Comparison of ENCODE assay signal across 10 cellular contexts in genomic region chr5:59035681-59036080, GRCh38.
DNase-seq lines count a peak whose midpoint lies in the region; ATAC-seq, FAIRE-seq and TF ChIP-seq lines count a peak whose summit lies in the region.
"Had no signal": no experiment of that assay in that cellular context is flagged by ENCODE, and none has a peak within 500 bp of the region (broad histone marks: within the 10 kb centered on the region; RNA-seq: fewer than 3 reads in every experiment).

No MANE protein-coding gene starts in this region.

- no peak for TF ChIP-seq EP300 in A549 (IDR thresholded peaks at IDR 0.05)

- H3K27me3 ChIP-seq in lower lobe of right lung (ENCODE audit: low read depth), result no peaks in the 10 kb centered on the region
- H3K27me3 ChIP-seq: testis had no signal

- peaks cover 68% of the 10 kb centered on the region for H3K36me3 Mint-ChIP-seq in activated CD8-positive, alpha-beta T cell treated with anti-CD3 and anti-CD28 coated beads, Interleukin-2, amount 10 ng/mL, durations not matched to agents 7 days and 5 days (ENCODE audit: low read depth)

- peak overlapping the region; percentile 94 for H3K4me2 ChIP-seq in A549

- TF ChIP-seq POLR2A in A549 (IDR thresholded peaks at IDR 0.05; ENCODE audit: low read length), result no peak

- no peak for FAIRE-seq in A549 (lab: Jason Lieb, UNC)

- no peaks in the 10 kb centered on the region for H3K9me3 Mint-ChIP-seq in activated CD8-positive, alpha-beta T cell treated with anti-CD3 and anti-CD28 coated beads, Interleukin-2, amount 10 ng/mL, durations not matched to agents 7 days and 5 days (ENCODE audit: insufficient read depth)
- H3K9me3 Mint-ChIP-seq: activated B cell treated with CpG ODN at 0.5 μM for 24 hours had no signal

- H3K27me3 Mint-ChIP-seq in activated CD8-positive, alpha-beta T cell treated with anti-CD3 and anti-CD28 coated beads, Interleukin-2, amount 10 ng/mL, durations not matched to agents 7 days and 5 days (ENCODE audit: low read depth), result no peaks in the 10 kb centered on the region

- H3K27ac ChIP-seq in A549, result peak overlapping the region; percentile 95 to 99
- no peak overlapping the region for H3K27ac ChIP-seq in lower lobe of right lung
- H3K27ac ChIP-seq: testis had no signal

- H3K4me1 ChIP-seq in A549, result peaks cover 31% of the 10 kb centered on the region
- peaks cover 16% of the 10 kb centered on the region for H3K4me1 ChIP-seq in lower lobe of right lung
- H3K4me1 ChIP-seq: testis had no signal

- CTCF ChIA-PET in A549 (lab: Yijun Ruan, JAX), result interaction anchor here (0.9 to 4.0 kb wide), 14 partner anchors 11 to 346 kb away, joined by 3 to 22 read pairs (median 6); no protein-coding TSS in a partner anchor
- CTCF ChIA-PET in activated CD8-positive, alpha-beta T cell treated with anti-CD3 and anti-CD28 coated beads, Interleukin-2, amount 10 ng/mL, durations not matched to agents 7 days and 5 days (lab: Charles Lee), result interaction anchor here (0.7 to 6.4 kb wide), 27 partner anchors 8 to 152 kb away, joined by 3 to 234 read pairs (median 7); no protein-coding TSS in a partner anchor

- ATAC-seq in A549 (no peak), lower lobe of right lung (no peak), HG03108 (IDR thresholded peaks at IDR 0.05; ENCODE audit: unreplicated experiment) (no peak), GM18520 (IDR thresholded peaks at IDR 0.05; ENCODE audit: unreplicated experiment) (no peak)
- ATAC-seq in activated CD8-positive, alpha-beta T cell treated with anti-CD3 and anti-CD28 coated beads, Interleukin-2, amount 10 ng/mL, durations not matched to agents 7 days and 5 days, result no peak

- TF ChIP-seq RAD21 in A549 (conservative IDR thresholded peaks at IDR 0.05 in 1 of 2, IDR thresholded peaks at IDR 0.05 in 1 of 2), result no peak

- peak overlapping the region; percentile 99 for H3K27ac Mint-ChIP-seq in activated CD8-positive, alpha-beta T cell treated with anti-CD3 and anti-CD28 coated beads, Interleukin-2, amount 10 ng/mL, durations not matched to agents 7 days and 5 days
- H3K27ac Mint-ChIP-seq: activated B cell treated with CpG ODN at 0.5 μM for 24 hours had no signal

- peak overlapping the region; percentile 83 for H3K4me3 Mint-ChIP-seq in activated CD8-positive, alpha-beta T cell treated with anti-CD3 and anti-CD28 coated beads, Interleukin-2, amount 10 ng/mL, durations not matched to agents 7 days and 5 days
- H3K4me3 Mint-ChIP-seq: activated B cell treated with CpG ODN at 0.5 μM for 24 hours had no signal

- peaks cover 44% of the 10 kb centered on the region for H3K4me1 Mint-ChIP-seq in activated CD8-positive, alpha-beta T cell treated with anti-CD3 and anti-CD28 coated beads, Interleukin-2, amount 10 ng/mL, durations not matched to agents 7 days and 5 days (ENCODE audit: low read depth)

- H3K4me3 ChIP-seq in A549, result peak overlapping the region; percentile 74
- H3K4me3 ChIP-seq in lower lobe of right lung, result peak overlapping the region; percentile 67
- H3K4me3 ChIP-seq: testis had no signal

- TF ChIP-seq CTCF in A549 (IDR thresholded peaks at IDR 0.05) (no peak), lower lobe of right lung (IDR thresholded peaks at IDR 0.05) (no peak)

- intact Hi-C loops in lower lobe of right lung (cut with DNase I), result loop anchor here (10.0 kb wide), 1 partner anchor 139 kb away; no protein-coding TSS in a partner anchor

- no peak for DNase-seq in A549 (ENCODE audit: low read depth in 1 of 2, low spot score in 1 of 2)
- DNase-seq in D341Med (ENCODE audit: low spot score), result peak; percentile 18
- DNase-seq in activated CD8-positive, alpha-beta T cell treated with anti-CD3 and anti-CD28 coated beads, Interleukin-2, amount 10 ng/mL, durations not matched to agents 7 days and 5 days, result no peak
- no peak for DNase-seq in lower lobe of right lung
- no peak for DNase-seq in DMS153 treated with DMSO at 0.1 percent for 48 hours (lab: John Stamatoyannopoulos, UW; ENCODE audit: unreplicated experiment)
- no peak for DNase-seq in NCI-H1930 (lab: John Stamatoyannopoulos, UW)
- DNase-seq: activated B cell treated with CpG ODN at 0.5 μM for 24 hours, testis had no signal

- POLR2A ChIA-PET in A549 (lab: Yijun Ruan, JAX), result interaction anchor here (0.8 to 2.2 kb wide), 10 partner anchors 20 to 153 kb away, joined by 3 to 17 read pairs (median 4); no protein-coding TSS in a partner anchor
- POLR2A ChIA-PET in activated CD8-positive, alpha-beta T cell treated with anti-CD3 and anti-CD28 coated beads, Interleukin-2, amount 10 ng/mL, durations not matched to agents 7 days and 5 days (lab: Charles Lee), result interaction anchor here (0.6 to 4.4 kb wide), 8 partner anchors 21 to 138 kb away, joined by 3 to 51 read pairs (median 4); no protein-coding TSS in a partner anchor

- H3K9me3 ChIP-seq in A549, result no peaks in the 10 kb centered on the region
- no peaks in the 10 kb centered on the region for H3K9me3 ChIP-seq in lower lobe of right lung
- H3K9me3 ChIP-seq: testis had no signal

- H3K36me3 ChIP-seq in lower lobe of right lung, result no peaks in the 10 kb centered on the region

TF ChIP-seq in A549, 52 proteins besides CTCF, POLR2A, EP300 and RAD21:
- TF ChIP-seq POLR2AphosphoS2 (conservative IDR thresholded peaks at IDR 0.05; ENCODE audit: low read length) (no peak), MAZ (IDR thresholded peaks at IDR 0.05; ENCODE audit: borderline replicate concordance, low read depth, low read length) (no peak), HEYL (CRISPR knock-in tag; IDR thresholded peaks at IDR 0.05) (0 out of 2 replicates have a peak, but pooled peaks have one; percentile 63), JUN (IDR thresholded peaks at IDR 0.05) (peak in 1 of 2 experiments; percentile 11; a peak in 2 of 5 replicates), TFCP2L1 (CRISPR knock-in tag; IDR thresholded peaks at IDR 0.05) (0 out of 2 replicates have a peak, but pooled peaks have one; percentile 6)
